Comparison of ENCODE assay signal across 15 cellular contexts in genomic region chr1:102241431-102242338, GRCh38.
DNase-seq lines count a peak whose midpoint lies in the region; ATAC-seq and TF ChIP-seq lines count a peak whose summit lies in the region.
"Had no signal": no experiment of that assay in that cellular context is flagged by ENCODE, and none has a peak within 500 bp of the region (broad histone marks: within the 10 kb centered on the region; RNA-seq: fewer than 3 reads in every experiment).

No MANE protein-coding gene starts in this region.

- H3K4me3 Mint-ChIP-seq in type B pancreatic cell, result no peak overlapping the region
- H3K4me3 Mint-ChIP-seq: activated naive CD8-positive, alpha-beta T cell; nephron progenitor cell; stimulated activated effector memory CD8-positive, alpha-beta T cell treated with anti-CD3 and anti-CD28 coated beads, Interleukin-12 subunit alpha, Interleukin-12 subunit beta, amount 100 ng/mL, for 72 hours had no signal

- ATAC-seq in GM18502 (IDR thresholded peaks at IDR 0.05; ENCODE audit: poor library complexity, unreplicated experiment), result peak; percentile 85
- ATAC-seq in GM21390 (IDR thresholded peaks at IDR 0.05; ENCODE audit: unreplicated experiment), result peak; percentile 83
- peak; percentile 72 for ATAC-seq in HG03025 (IDR thresholded peaks at IDR 0.05; ENCODE audit: low FRiP score, unreplicated experiment)
- no peak for ATAC-seq in esophagus mucosa
- ATAC-seq: foreskin keratinocyte; stimulated activated effector memory CD8-positive, alpha-beta T cell treated with anti-CD3 and anti-CD28 coated beads, Interleukin-12 subunit alpha, Interleukin-12 subunit beta, amount 100 ng/mL, for 72 hours had no signal

- H3K36me3 Mint-ChIP-seq in type B pancreatic cell, result no peaks in the 10 kb centered on the region
- H3K36me3 Mint-ChIP-seq: activated naive CD8-positive, alpha-beta T cell; stimulated activated effector memory CD8-positive, alpha-beta T cell treated with anti-CD3 and anti-CD28 coated beads, Interleukin-12 subunit alpha, Interleukin-12 subunit beta, amount 100 ng/mL, for 72 hours had no signal

- no peak overlapping the region for H3K27ac Mint-ChIP-seq in type B pancreatic cell
- H3K27ac Mint-ChIP-seq: activated naive CD8-positive, alpha-beta T cell; nephron progenitor cell; stimulated activated effector memory CD8-positive, alpha-beta T cell treated with anti-CD3 and anti-CD28 coated beads, Interleukin-12 subunit alpha, Interleukin-12 subunit beta, amount 100 ng/mL, for 72 hours had no signal

- DNase-seq in NB4 (ENCODE audit: low read depth) (peak; percentile 3), NCI-H1417 treated with DMSO at 0.1 percent for 48 hours (lab: John Stamatoyannopoulos, UW) (no peak), epidermal melanocyte (ENCODE audit: insufficient read length, low spot score) (no peak), type B pancreatic cell (ENCODE audit: extremely low spot score, unreplicated experiment) (no peak)
- DNase-seq: activated CD4-positive, alpha-beta T cell treated with anti-CD3 and anti-CD28 coated beads, Interleukin-2, amount 50 U/mL, for 4 hours; foreskin keratinocyte; kidney; NCI-H510A treated with DMSO at 0.1 percent for 48 hours; nephron progenitor cell had no signal

- no peak overlapping the region for H3K4me3 ChIP-seq in NB4 (ENCODE audit: low read depth, low read length)

- no peak for TF ChIP-seq POLR2A in NB4 (IDR thresholded peaks at IDR 0.05; ENCODE audit: extremely low read depth, insufficient read length)

- H3K4me1 Mint-ChIP-seq in type B pancreatic cell (ENCODE audit: unreplicated experiment), result no peaks in the 10 kb centered on the region
- H3K4me1 Mint-ChIP-seq: nephron progenitor cell; stimulated activated effector memory CD8-positive, alpha-beta T cell treated with anti-CD3 and anti-CD28 coated beads, Interleukin-12 subunit alpha, Interleukin-12 subunit beta, amount 100 ng/mL, for 72 hours had no signal

- H3K27me3 Mint-ChIP-seq in type B pancreatic cell, result peaks cover 8% of the 10 kb centered on the region
- H3K27me3 Mint-ChIP-seq: activated naive CD8-positive, alpha-beta T cell had no signal

- no peak for TF ChIP-seq CTCF in NB4 (IDR thresholded peaks at IDR 0.05; ENCODE audit: low read depth, low read length)
- TF ChIP-seq CTCF in type B pancreatic cell (conservative IDR thresholded peaks at IDR 0.05), result no peak

- no peaks in the 10 kb centered on the region for H3K9me3 Mint-ChIP-seq in type B pancreatic cell
- H3K9me3 Mint-ChIP-seq: nephron progenitor cell had no signal
